18 cellular contexts compared by ENCODE assay signal in genomic region chr14:64411001-64411400, GRCh38.
"Had no signal": no experiment of that assay in that cellular context is flagged by ENCODE, and none has a peak within 500 bp of the region (broad histone marks: within the 10 kb centered on the region; RNA-seq: fewer than 3 reads in every experiment).

No MANE protein-coding gene starts in this region.

- H3K27me3 Mint-ChIP-seq: activated naive CD4-positive, alpha-beta T cell treated with anti-CD3 and anti-CD28 coated beads, Interleukin-2, amount 10 ng/mL, durations not matched to agents 7 days and 5 days; dendritic cell treated with granulocyte-macrophage colony-stimulating factor and Interleukin-4, amounts not matched to agents 40 ng/mL and 50 ng/mL, for 4 days had no signal

- H3K27ac Mint-ChIP-seq: dendritic cell treated with granulocyte-macrophage colony-stimulating factor and Interleukin-4, amounts not matched to agents 40 ng/mL and 50 ng/mL, for 4 days; natural killer cell had no signal

- H3K9me3 ChIP-seq: esophagus muscularis mucosa, heart right ventricle, left lung, lower lobe of right lung, spleen, testis had no signal

- H3K27ac ChIP-seq: esophagus muscularis mucosa, foreskin keratinocyte, heart right ventricle, left lung, lower lobe of right lung, spleen, testis had no signal

- H3K4me1 Mint-ChIP-seq: natural killer cell had no signal

- H3K36me3 Mint-ChIP-seq: natural killer cell had no signal

- DNase-seq: activated CD4-positive, alpha-beta T cell treated with anti-CD3 and anti-CD28 coated beads for 4 hours; activated CD4-positive, alpha-beta T cell treated with anti-CD3 and anti-CD28 coated beads, Interleukin-2, amount 50 U/mL, for 4 hours; activated gamma-delta T cell; activated naive CD4-positive, alpha-beta T cell treated with anti-CD3 and anti-CD28 coated beads, Interleukin-2, amount 10 ng/mL, durations not matched to agents 7 days and 5 days; amygdala; central memory CD4-positive, alpha-beta T cell; foreskin keratinocyte; heart right ventricle; left lung; lower lobe of right lung; mesenchymal stem cell; natural killer cell; right cardiac atrium; spleen; stimulated activated naive CD4-positive, alpha-beta T cell; testis had no signal

- H3K4me1 ChIP-seq: esophagus muscularis mucosa, foreskin keratinocyte, heart right ventricle, left lung, lower lobe of right lung, testis had no signal

- H3K4me3 ChIP-seq: esophagus muscularis mucosa, heart right ventricle, left lung, lower lobe of right lung, spleen, testis had no signal

- H3K27me3 ChIP-seq: esophagus muscularis mucosa, foreskin keratinocyte, heart right ventricle, left lung, spleen, testis had no signal

- ATAC-seq: heart right ventricle, lower lobe of right lung, natural killer cell, right cardiac atrium had no signal

- H3K9me3 Mint-ChIP-seq: activated naive CD4-positive, alpha-beta T cell treated with anti-CD3 and anti-CD28 coated beads, Interleukin-2, amount 10 ng/mL, durations not matched to agents 7 days and 5 days; dendritic cell treated with granulocyte-macrophage colony-stimulating factor and Interleukin-4, amounts not matched to agents 40 ng/mL and 50 ng/mL, for 4 days; natural killer cell had no signal

- H3K4me3 Mint-ChIP-seq: activated naive CD4-positive, alpha-beta T cell treated with anti-CD3 and anti-CD28 coated beads, Interleukin-2, amount 10 ng/mL, durations not matched to agents 7 days and 5 days; dendritic cell treated with granulocyte-macrophage colony-stimulating factor and Interleukin-4, amounts not matched to agents 40 ng/mL and 50 ng/mL, for 4 days; natural killer cell had no signal
